Comparison of ENCODE assay signal across 18 cellular contexts in genomic region chr5:38941912-38942311, GRCh38.
DNase-seq lines count a peak whose midpoint lies in the region; ATAC-seq lines count a peak whose summit lies in the region.
"Had no signal": no experiment of that assay in that cellular context is flagged by ENCODE, and none has a peak within 500 bp of the region (broad histone marks: within the 10 kb centered on the region; RNA-seq: fewer than 3 reads in every experiment).

No MANE protein-coding gene starts in this region.

- no peaks in the 10 kb centered on the region for H3K4me1 Mint-ChIP-seq in activated naive CD4-positive, alpha-beta T cell treated with anti-CD3 and anti-CD28 coated beads for 36 hours (ENCODE audit: low read depth)
- no peaks in the 10 kb centered on the region for H3K4me1 Mint-ChIP-seq in activated naive CD8-positive, alpha-beta T cell treated with anti-CD3 and anti-CD28 coated beads for 36 hours
- no peaks in the 10 kb centered on the region for H3K4me1 Mint-ChIP-seq in activated naive CD8-positive, alpha-beta T cell treated with anti-CD3 and anti-CD28 coated beads, Interleukin-2, amount 50 U/mL, for 24 hours
- no peaks in the 10 kb centered on the region for H3K4me1 Mint-ChIP-seq in activated T-helper 17 cell treated with anti-CD3 and anti-CD28 coated beads, Interleukin-2, amount 50 U/mL, for 72 hours
- no peaks in the 10 kb centered on the region for H3K4me1 Mint-ChIP-seq in memory B cell
- H3K4me1 Mint-ChIP-seq: B cell had no signal

- no peak for ATAC-seq in activated naive CD8-positive, alpha-beta T cell treated with anti-CD3 and anti-CD28 coated beads, Interleukin-2, amount 50 U/mL, for 24 hours
- ATAC-seq in activated T-helper 17 cell treated with anti-CD3 and anti-CD28 coated beads, Interleukin-2, amount 50 U/mL, for 72 hours (replicated peaks) = peak; percentile 37
- ATAC-seq in memory B cell (ENCODE audit: low read depth) = no peak
- ATAC-seq: CD8-positive, alpha-beta T cell had no signal

- no peaks in the 10 kb centered on the region for H3K27me3 Mint-ChIP-seq in activated naive CD4-positive, alpha-beta T cell treated with anti-CD3 and anti-CD28 coated beads for 36 hours (ENCODE audit: low read depth)
- H3K27me3 Mint-ChIP-seq in activated naive CD8-positive, alpha-beta T cell treated with anti-CD3 and anti-CD28 coated beads for 36 hours = no peaks in the 10 kb centered on the region
- no peaks in the 10 kb centered on the region for H3K27me3 Mint-ChIP-seq in activated naive CD8-positive, alpha-beta T cell treated with anti-CD3 and anti-CD28 coated beads, Interleukin-2, amount 50 U/mL, for 24 hours
- no peaks in the 10 kb centered on the region for H3K27me3 Mint-ChIP-seq in activated T-helper 17 cell treated with anti-CD3 and anti-CD28 coated beads, Interleukin-2, amount 50 U/mL, for 72 hours
- H3K27me3 Mint-ChIP-seq in memory B cell = no peaks in the 10 kb centered on the region
- H3K27me3 Mint-ChIP-seq: B cell; CD4-positive, alpha-beta T cell had no signal

- CTCF ChIA-PET in activated naive CD4-positive, alpha-beta T cell treated with anti-CD3 and anti-CD28 coated beads for 36 hours (lab: Charles Lee) = no interaction called here

- no peak overlapping the region for H3K4me3 Mint-ChIP-seq in activated naive CD4-positive, alpha-beta T cell treated with anti-CD3 and anti-CD28 coated beads for 36 hours
- no peak overlapping the region for H3K4me3 Mint-ChIP-seq in activated naive CD8-positive, alpha-beta T cell treated with anti-CD3 and anti-CD28 coated beads for 36 hours
- H3K4me3 Mint-ChIP-seq in activated naive CD8-positive, alpha-beta T cell treated with anti-CD3 and anti-CD28 coated beads, Interleukin-2, amount 50 U/mL, for 24 hours = no peak overlapping the region
- no peak overlapping the region for H3K4me3 Mint-ChIP-seq in activated T-helper 17 cell treated with anti-CD3 and anti-CD28 coated beads, Interleukin-2, amount 50 U/mL, for 72 hours
- H3K4me3 Mint-ChIP-seq in memory B cell = no peak overlapping the region
- H3K4me3 Mint-ChIP-seq: B cell; CD4-positive, alpha-beta T cell; CD8-positive, alpha-beta T cell had no signal

- peaks cover 17% of the 10 kb centered on the region for H3K36me3 Mint-ChIP-seq in activated naive CD4-positive, alpha-beta T cell treated with anti-CD3 and anti-CD28 coated beads for 36 hours (ENCODE audit: low read depth)
- H3K36me3 Mint-ChIP-seq in activated naive CD8-positive, alpha-beta T cell treated with anti-CD3 and anti-CD28 coated beads for 36 hours = peaks cover 17% of the 10 kb centered on the region
- H3K36me3 Mint-ChIP-seq in activated naive CD8-positive, alpha-beta T cell treated with anti-CD3 and anti-CD28 coated beads, Interleukin-2, amount 50 U/mL, for 24 hours (ENCODE audit: low read depth) = peaks cover 35% of the 10 kb centered on the region
- peaks cover 97% of the 10 kb centered on the region for H3K36me3 Mint-ChIP-seq in activated T-helper 17 cell treated with anti-CD3 and anti-CD28 coated beads, Interleukin-2, amount 50 U/mL, for 72 hours (ENCODE audit: low read depth)
- H3K36me3 Mint-ChIP-seq in memory B cell = peaks cover 16% of the 10 kb centered on the region

- intact Hi-C loops in activated naive CD4-positive, alpha-beta T cell treated with anti-CD3 and anti-CD28 coated beads for 36 hours (cut with micrococcal nuclease) = no loop called here

- no peak for DNase-seq in activated naive CD4-positive, alpha-beta T cell treated with anti-CD3 and anti-CD28 coated beads for 36 hours
- DNase-seq in activated naive CD4-positive, alpha-beta T cell treated with anti-CD3 and anti-CD28 coated beads, Interleukin-2, amount 50 U/mL, for 16 hours = no peak
- no peak for DNase-seq in activated naive CD8-positive, alpha-beta T cell treated with anti-CD3 and anti-CD28 coated beads for 36 hours
- DNase-seq in activated naive CD8-positive, alpha-beta T cell treated with anti-CD3 and anti-CD28 coated beads, Interleukin-2, amount 50 U/mL, for 24 hours = no peak
- DNase-seq in memory B cell (ENCODE audit: low spot score in 2 of 2) (no peak), RPMI8226 (no peak), AG20443 (ENCODE audit: low spot score) (no peak)
- DNase-seq: 8988T; ACHN; AML-193; Caco-2; Calu3; CD4-positive, alpha-beta T cell; CD8-positive, alpha-beta T cell; DMS79 treated with DMSO at 0.1 percent for 48 hours; GF-D8 had no signal

- peak overlapping the region; percentile 13 for H3K27ac Mint-ChIP-seq in activated naive CD4-positive, alpha-beta T cell treated with anti-CD3 and anti-CD28 coated beads for 36 hours
- H3K27ac Mint-ChIP-seq in activated naive CD8-positive, alpha-beta T cell treated with anti-CD3 and anti-CD28 coated beads for 36 hours = peak overlapping the region; percentile 1
- H3K27ac Mint-ChIP-seq in activated naive CD8-positive, alpha-beta T cell treated with anti-CD3 and anti-CD28 coated beads, Interleukin-2, amount 50 U/mL, for 24 hours = no peak overlapping the region
- H3K27ac Mint-ChIP-seq in activated T-helper 17 cell treated with anti-CD3 and anti-CD28 coated beads, Interleukin-2, amount 50 U/mL, for 72 hours = no peak overlapping the region
- H3K27ac Mint-ChIP-seq in memory B cell = peak overlapping the region; percentile 25
- H3K27ac Mint-ChIP-seq: B cell; CD4-positive, alpha-beta T cell; CD8-positive, alpha-beta T cell had no signal

- H3K9me3 Mint-ChIP-seq in activated naive CD4-positive, alpha-beta T cell treated with anti-CD3 and anti-CD28 coated beads for 36 hours = no peaks in the 10 kb centered on the region
- no peaks in the 10 kb centered on the region for H3K9me3 Mint-ChIP-seq in activated naive CD8-positive, alpha-beta T cell treated with anti-CD3 and anti-CD28 coated beads for 36 hours
- no peaks in the 10 kb centered on the region for H3K9me3 Mint-ChIP-seq in activated naive CD8-positive, alpha-beta T cell treated with anti-CD3 and anti-CD28 coated beads, Interleukin-2, amount 50 U/mL, for 24 hours
- H3K9me3 Mint-ChIP-seq in activated T-helper 17 cell treated with anti-CD3 and anti-CD28 coated beads, Interleukin-2, amount 50 U/mL, for 72 hours = no peaks in the 10 kb centered on the region
- no peaks in the 10 kb centered on the region for H3K9me3 Mint-ChIP-seq in memory B cell
- H3K9me3 Mint-ChIP-seq: CD4-positive, alpha-beta T cell; CD8-positive, alpha-beta T cell had no signal

Comparison
In these comparisons a context has a peak if more than half of its experiments do, and no peak if none do; other contexts are left out.
1. H3K27ac Mint-ChIP-seq: peak in activated naive CD4-positive, alpha-beta T cell treated with anti-CD3 and anti-CD28 coated beads for 36 hours (single experiment), activated naive CD8-positive, alpha-beta T cell treated with anti-CD3 and anti-CD28 coated beads for 36 hours (single experiment) and memory B cell (single experiment); none in activated naive CD8-positive, alpha-beta T cell treated with anti-CD3 and anti-CD28 coated beads, Interleukin-2, amount 50 U/mL, for 24 hours (single experiment) and activated T-helper 17 cell treated with anti-CD3 and anti-CD28 coated beads, Interleukin-2, amount 50 U/mL, for 72 hours (single experiment).